19 cellular contexts compared by ENCODE assay signal in genomic region chr22:19355413-19356157, GRCh38.
DNase-seq lines count a peak whose midpoint lies in the region; ATAC-seq and TF ChIP-seq lines count a peak whose summit lies in the region.
"Had no signal": no experiment of that assay in that cellular context is flagged by ENCODE, and none has a peak within 500 bp of the region (broad histone marks: within the 10 kb centered on the region; RNA-seq: fewer than 3 reads in every experiment).

No MANE protein-coding gene starts in this region.

- H3K4me3 ChIP-seq in right atrium auricular region = no peak overlapping the region
- H3K4me3 ChIP-seq in left ventricle myocardium inferior = no peak overlapping the region
- H3K4me3 ChIP-seq in esophagus muscularis mucosa = no peak overlapping the region
- no peak overlapping the region for H3K4me3 ChIP-seq in upper lobe of right lung
- H3K4me3 ChIP-seq: A549, BLaER1, GM12878, GM23248, HAP-1 had no signal

- peaks cover 61% of the 10 kb centered on the region for H3K36me3 ChIP-seq in right atrium auricular region
- peaks cover 99% of the 10 kb centered on the region for H3K36me3 ChIP-seq in left ventricle myocardium inferior
- peaks cover 55 to 100% (median 99%) of the 10 kb centered on the region in 4 donors for H3K36me3 ChIP-seq in esophagus muscularis mucosa
- H3K36me3 ChIP-seq in upper lobe of right lung = peaks cover 99% of the 10 kb centered on the region

- H3K4me1 Mint-ChIP-seq in T-helper 1 cell treated with Interleukin-12 subunit alpha and Interleukin-12 subunit beta and Interleukin-4 antibody, amounts not matched to agents 30 μg/mL and 1 μg/mL, for 36 hours (ENCODE audit: low read depth) = no peaks in the 10 kb centered on the region
- H3K4me1 Mint-ChIP-seq: CD14-positive monocyte; CD4-positive, alpha-beta memory T cell had no signal

- no peak overlapping the region for H3K4me3 Mint-ChIP-seq in T-helper 1 cell treated with Interleukin-12 subunit alpha and Interleukin-12 subunit beta and Interleukin-4 antibody, amounts not matched to agents 30 μg/mL and 1 μg/mL, for 36 hours
- H3K4me3 Mint-ChIP-seq: CD14-positive monocyte; CD4-positive, alpha-beta memory T cell had no signal

- intact Hi-C loops in left ventricle myocardium inferior (cut with micrococcal nuclease) = no loop called here
- intact Hi-C loops in esophagus muscularis mucosa (cut with DNase I) = no loop called here
- intact Hi-C loops in upper lobe of right lung (cut with DNase I) = no loop called here

- 84% methylated on average over 7 of the region's 7 CpGs for WGBS in esophagus muscularis mucosa

- peak overlapping the region; percentile 9 for H3K27ac Mint-ChIP-seq in T-helper 1 cell treated with Interleukin-12 subunit alpha and Interleukin-12 subunit beta and Interleukin-4 antibody, amounts not matched to agents 30 μg/mL and 1 μg/mL, for 36 hours
- H3K27ac Mint-ChIP-seq: CD14-positive monocyte had no signal

- H3K9me3 ChIP-seq in right atrium auricular region = no peaks in the 10 kb centered on the region
- no peaks in the 10 kb centered on the region for H3K9me3 ChIP-seq in left ventricle myocardium inferior (replicated peaks)
- H3K9me3 ChIP-seq in esophagus muscularis mucosa = no peaks in the 10 kb centered on the region
- H3K9me3 ChIP-seq in upper lobe of right lung = no peaks in the 10 kb centered on the region
- H3K9me3 ChIP-seq: A549, BLaER1, HAP-1 had no signal

- H3K9me3 Mint-ChIP-seq in T-helper 1 cell treated with Interleukin-12 subunit alpha and Interleukin-12 subunit beta and Interleukin-4 antibody, amounts not matched to agents 30 μg/mL and 1 μg/mL, for 36 hours = no peaks in the 10 kb centered on the region
- H3K9me3 Mint-ChIP-seq: CD14-positive monocyte; CD4-positive, alpha-beta memory T cell had no signal

- no peaks in the 10 kb centered on the region for H3K27me3 ChIP-seq in right atrium auricular region
- no peaks in the 10 kb centered on the region for H3K27me3 ChIP-seq in left ventricle myocardium inferior (ENCODE audit: low read depth)
- no peaks in the 10 kb centered on the region for H3K27me3 ChIP-seq in esophagus muscularis mucosa
- no peaks in the 10 kb centered on the region for H3K27me3 ChIP-seq in upper lobe of right lung
- H3K27me3 ChIP-seq: BLaER1 had no signal

- TF ChIP-seq EP300 in esophagus muscularis mucosa (IDR thresholded peaks at IDR 0.05) = no peak

- DNase-seq in T-helper 1 cell = no peak
- DNase-seq in right atrium auricular region (ENCODE audit: low spot score) = peak; percentile 48
- no peak for DNase-seq in left ventricle myocardium inferior
- peak; percentile 86 for DNase-seq in esophagus muscularis mucosa (ENCODE audit: extremely low spot score)
- DNase-seq in upper lobe of right lung = peak; percentile 16
- DNase-seq in UCSD-AML1 (lab: John Stamatoyannopoulos, UW; ENCODE audit: unreplicated experiment) = no peak
- DNase-seq: AML-193; CD4-positive, alpha-beta memory T cell; DND-41; EL; GM23248 had no signal

- no peak overlapping the region for H3K27ac ChIP-seq in right atrium auricular region
- H3K27ac ChIP-seq in left ventricle myocardium inferior (replicated peaks) = no peak overlapping the region
- no peak overlapping the region for H3K27ac ChIP-seq in esophagus muscularis mucosa (replicated peaks in 1 of 4)
- no peak overlapping the region for H3K27ac ChIP-seq in upper lobe of right lung
- H3K27ac ChIP-seq: 22Rv1, A549, BLaER1, GM23248 had no signal

- no peaks in the 10 kb centered on the region for H3K4me1 ChIP-seq in right atrium auricular region
- no peaks in the 10 kb centered on the region for H3K4me1 ChIP-seq in left ventricle myocardium inferior
- H3K4me1 ChIP-seq in esophagus muscularis mucosa = no peaks in the 10 kb centered on the region
- H3K4me1 ChIP-seq in upper lobe of right lung = no peaks in the 10 kb centered on the region
- H3K4me1 ChIP-seq: A549, BLaER1, HAP-1 had no signal

- no peaks in the 10 kb centered on the region for H3K27me3 Mint-ChIP-seq in T-helper 1 cell treated with Interleukin-12 subunit alpha and Interleukin-12 subunit beta and Interleukin-4 antibody, amounts not matched to agents 30 μg/mL and 1 μg/mL, for 36 hours (ENCODE audit: low read depth)
- H3K27me3 Mint-ChIP-seq: CD4-positive, alpha-beta memory T cell had no signal

- peaks cover 24% of the 10 kb centered on the region for H3K36me3 Mint-ChIP-seq in T-helper 1 cell treated with Interleukin-12 subunit alpha and Interleukin-12 subunit beta and Interleukin-4 antibody, amounts not matched to agents 30 μg/mL and 1 μg/mL, for 36 hours (ENCODE audit: low read depth)

- TF ChIP-seq CTCF in right atrium auricular region (IDR thresholded peaks at IDR 0.05) (no peak), left ventricle myocardium inferior (IDR thresholded peaks at IDR 0.05; ENCODE audit: borderline replicate concordance) (no peak), esophagus muscularis mucosa (IDR thresholded peaks at IDR 0.05) (no peak), upper lobe of right lung (IDR thresholded peaks at IDR 0.05) (no peak)

- ATAC-seq in upper lobe of right lung (no peak), GM18909 (IDR thresholded peaks at IDR 0.05; ENCODE audit: poor library complexity, unreplicated experiment) (no peak)
- ATAC-seq: A549, GM12878 had no signal

- no peak for TF ChIP-seq POLR2A in esophagus muscularis mucosa (IDR thresholded peaks at IDR 0.05; ENCODE audit: low read depth)

Comparison
In these comparisons a context has a peak if more than half of its experiments do, and no peak if none do; other contexts are left out.
1. DNase-seq: peak in right atrium auricular region (single experiment), esophagus muscularis mucosa (single experiment) and upper lobe of right lung (single experiment); none in T-helper 1 cell (0 of 5), left ventricle myocardium inferior (single experiment) and UCSD-AML1 (single experiment).